Comparison of ENCODE assay signal across 13 cellular contexts in genomic region chr17:65593092-65593869, GRCh38. TPM values are rescaled to one million over a fixed set of nuclear protein-coding genes. Genes with fewer than 3 reads are reported as not detected.
DNase-seq lines count a peak whose midpoint lies in the region; ATAC-seq lines count a peak whose summit lies in the region.
"Had no signal": no experiment of that assay in that cellular context is flagged by ENCODE, and none has a peak within 500 bp of the region (broad histone marks: within the 10 kb centered on the region; RNA-seq: fewer than 3 reads in every experiment).

No MANE protein-coding gene starts in this region.

- no peaks in the 10 kb centered on the region for H3K36me3 ChIP-seq in ACC112 (ENCODE audit: insufficient read depth, low read length)
- H3K36me3 ChIP-seq in iPS-20b (ENCODE audit: insufficient read depth, low read depth, low read length), result no peaks in the 10 kb centered on the region

- H2AFZ ChIP-seq in ACC112 (ENCODE audit: low read length, unreplicated experiment), result peak overlapping the region; percentile 79
- H2AFZ ChIP-seq: PC-9 had no signal

- H3K9me3 Mint-ChIP-seq in activated T-cell treated with anti-CD3 and anti-CD28 coated beads, Interleukin-2, amount 50 U/mL, for 72 hours, result no peaks in the 10 kb centered on the region
- H3K9me3 Mint-ChIP-seq: immature natural killer cell had no signal

- H3K27me3 ChIP-seq in ACC112 (ENCODE audit: insufficient read depth, low read length), result no peaks in the 10 kb centered on the region
- peaks cover 26% of the 10 kb centered on the region for H3K27me3 ChIP-seq in iPS-20b (ENCODE audit: insufficient read depth, low read length)

- no peaks in the 10 kb centered on the region for H3K36me3 Mint-ChIP-seq in activated T-cell treated with anti-CD3 and anti-CD28 coated beads, Interleukin-2, amount 50 U/mL, for 72 hours (ENCODE audit: insufficient read depth in 2 of 2)
- H3K36me3 Mint-ChIP-seq: immature natural killer cell had no signal

- H3K4me3 ChIP-seq in ACC112 (ENCODE audit: low read depth, low read length) (peak overlapping the region; percentile 67), iPS-20b (ENCODE audit: low read length) (peak overlapping the region; percentile 55; the same call in 1 of the 2 replicates)
- H3K4me3 ChIP-seq: PC-9 had no signal

- peak overlapping the region; percentile 32 for H3K9ac ChIP-seq in iPS-20b (ENCODE audit: low read depth, low read length)

- no peaks in the 10 kb centered on the region for H3K9me3 ChIP-seq in iPS-20b (ENCODE audit: insufficient read depth, low read depth, low read length)

- peak overlapping the region; percentile 67 to 77 for H3K4me3 Mint-ChIP-seq in activated T-cell treated with anti-CD3 and anti-CD28 coated beads, Interleukin-2, amount 50 U/mL, for 72 hours

- H3K4me1 Mint-ChIP-seq in activated T-cell treated with anti-CD3 and anti-CD28 coated beads, Interleukin-2, amount 50 U/mL, for 72 hours (ENCODE audit: low read depth), result peaks cover 38% of the 10 kb centered on the region

- H3K27ac Mint-ChIP-seq in activated T-cell treated with anti-CD3 and anti-CD28 coated beads, Interleukin-2, amount 50 U/mL, for 72 hours, result no peak overlapping the region

- no peak for ATAC-seq in activated T-cell treated with anti-CD3 and anti-CD28 coated beads, Interleukin-2, amount 50 U/mL, for 72 hours (replicated peaks in 1 of 2)
- ATAC-seq in HG03469 (IDR thresholded peaks at IDR 0.05; ENCODE audit: unreplicated experiment) (no peak), HG03571 (IDR thresholded peaks at IDR 0.05; ENCODE audit: unreplicated experiment) (no peak)

- DNase-seq in ELF-1 (ENCODE audit: low read depth, low spot score) (peak; percentile 67), cerebellum (ENCODE audit: low spot score) (no peak), caudate nucleus (lab: John Stamatoyannopoulos, UW) (no peak)
- DNase-seq in activated T-cell treated with anti-CD3 and anti-CD28 coated beads, Interleukin-2, amount 50 U/mL, for 72 hours, result no peak
- DNase-seq: activated CD4-positive, alpha-beta T cell treated with anti-CD3 and anti-CD28 coated beads for 48 hours; cortex of kidney; immature natural killer cell; PC-9; stimulated activated CD4-positive, alpha-beta T cell treated with anti-CD3 and anti-CD28 coated beads, Interleukin-1b, Interleukin-23, amount 100 ng/mL, for 48 hours had no signal

- H3K79me2 ChIP-seq in ACC112 (ENCODE audit: control insufficient read depth, insufficient read depth, low read length, unreplicated experiment), result no peaks in the 10 kb centered on the region

- no peaks in the 10 kb centered on the region for H3K27me3 Mint-ChIP-seq in activated T-cell treated with anti-CD3 and anti-CD28 coated beads, Interleukin-2, amount 50 U/mL, for 72 hours (ENCODE audit: low read depth)

- H3K4me1 ChIP-seq in ACC112 (ENCODE audit: control insufficient read depth, insufficient read depth, low read length, unreplicated experiment), result no peaks in the 10 kb centered on the region
- peaks cover 26% of the 10 kb centered on the region; the same call in 1 of the 2 replicates for H3K4me1 ChIP-seq in iPS-20b (ENCODE audit: insufficient read depth, low read length)

- no peak overlapping the region for H3K27ac ChIP-seq in ACC112 (ENCODE audit: low read depth, low read length)
- no peak overlapping the region for H3K27ac ChIP-seq in iPS-20b (ENCODE audit: low read length)
- no peak overlapping the region for H3K27ac ChIP-seq in caudate nucleus (ENCODE audit: low read depth, low read length)
- H3K27ac ChIP-seq: PC-9 had no signal

RNA-seq across cellular contexts. Expression of gene AXIN2, which starts 31.8 kb away (rescaled TPM):
- total RNA-seq in activated T-cell treated with anti-CD3 and anti-CD28 coated beads, Interleukin-2, amount 50 U/mL, for 72 hours, result 1 to 10 TPM; 5.9 to 6.9 TPM
- 41.2 TPM for total RNA-seq in cerebellum
